ENCODE assay signal across 1 cellular context in genomic region chr2:68463287-68463877, GRCh38.
TF ChIP-seq lines count a peak whose summit lies in the region.

No MANE protein-coding gene starts in this region.

TF ChIP-seq in endothelial cell of umbilical vein, 7 proteins besides CTCF, POLR2A, EP300 and RAD21 (continued from another document):
- TF ChIP-seq POLR2AphosphoS5 (IDR thresholded peaks at IDR 0.05; ENCODE audit: insufficient read depth, low read depth, low read length), result no peak
